1 cellular context compared by ENCODE assay signal in genomic region chr7:29461996-29462395, GRCh38.
TF ChIP-seq lines count a peak whose summit lies in the region.

No MANE protein-coding gene starts in this region.

TF ChIP-seq in HepG2, 621 proteins besides CTCF, POLR2A, EP300 and RAD21 (continued from another document):
- no peak for TF ChIP-seq AFF4 (CRISPR knock-in tag; IDR thresholded peaks at IDR 0.05)
- TF ChIP-seq FIP1L1 (IDR thresholded peaks at IDR 0.05; ENCODE audit: borderline replicate concordance, insufficient read depth, low read depth, low read length): no peak
- no peak for TF ChIP-seq ZMYM3 (CRISPR knock-in tag; IDR thresholded peaks at IDR 0.05)
- TF ChIP-seq ZNF776 (CRISPR knock-in tag; IDR thresholded peaks at IDR 0.05): no peak
